ENCODE assay signal across 24 cellular contexts in genomic region chr1:23420778-23421177, GRCh38. TPM values are rescaled to one million over a fixed set of nuclear protein-coding genes. Genes with fewer than 3 reads are reported as not detected.
"Had no signal": no experiment of that assay in that cellular context is flagged by ENCODE, and none has a peak within 500 bp of the region (broad histone marks: within the 10 kb centered on the region; RNA-seq: fewer than 3 reads in every experiment).

No MANE protein-coding gene starts in this region.

- H3K27ac Mint-ChIP-seq: activated B cell treated with CpG ODN at 0.5 μM for 24 hours; activated CD4-positive, alpha-beta T cell treated with anti-CD3 and anti-CD28 coated beads for 36 hours; activated naive CD4-positive, alpha-beta T cell treated with anti-CD3 and anti-CD28 coated beads for 36 hours; activated T-cell treated with anti-CD3 and anti-CD28 coated beads, Interleukin-2, amount 50 U/mL, for 24 hours; dendritic cell treated with granulocyte-macrophage colony-stimulating factor and Interleukin-4, amounts not matched to agents 40 ng/mL and 50 ng/mL, for 4 days; T-helper 1 cell treated with Interleukin-12 subunit alpha and Interleukin-12 subunit beta and Interleukin-4 antibody, amounts not matched to agents 30 μg/mL and 1 μg/mL, for 36 hours had no signal

- DNase-seq: activated B cell treated with CpG ODN at 0.5 μM for 24 hours; activated CD4-positive, alpha-beta T cell treated with anti-CD3 and anti-CD28 coated beads for 36 hours; activated CD4-positive, alpha-beta T cell treated with anti-CD3 and anti-CD28 coated beads, Interleukin-2, amount 50 U/mL, for 4 hours; activated CD8-positive, alpha-beta memory T cell treated with anti-CD3 and anti-CD28 coated beads for 24 hours; activated CD8-positive, alpha-beta memory T cell treated with anti-CD3 and anti-CD28 coated beads, Interleukin-2, amount 50 U/mL, for 4 hours; activated naive CD4-positive, alpha-beta T cell treated with anti-CD3 and anti-CD28 coated beads for 36 hours; activated T-cell treated with anti-CD3 and anti-CD28 coated beads, Interleukin-2, amount 50 U/mL, for 24 hours; amygdala; effector CD4-positive, alpha-beta T cell; erythroblast; foreskin fibroblast; hippocampal formation; kidney glomerular epithelial cell; left lung; nucleus accumbens; posterior cingulate gyrus; stimulated activated CD4-positive, alpha-beta T cell treated with anti-CD3 and anti-CD28 coated beads, Interleukin-4, amount 100 ng/mL, for 24 hours; stimulated activated naive CD4-positive, alpha-beta T cell treated with Interleukin-2 at 50 U/mL for 16 hours; T1000; tibial artery; uterus had no signal

- H3K27me3 ChIP-seq: tibial artery, uterus had no signal

- H3K9me3 Mint-ChIP-seq: activated B cell treated with CpG ODN at 0.5 μM for 24 hours; activated naive CD4-positive, alpha-beta T cell treated with anti-CD3 and anti-CD28 coated beads for 36 hours; activated T-cell treated with anti-CD3 and anti-CD28 coated beads, Interleukin-2, amount 50 U/mL, for 24 hours; dendritic cell treated with granulocyte-macrophage colony-stimulating factor and Interleukin-4, amounts not matched to agents 40 ng/mL and 50 ng/mL, for 4 days; T-helper 1 cell treated with Interleukin-12 subunit alpha and Interleukin-12 subunit beta and Interleukin-4 antibody, amounts not matched to agents 30 μg/mL and 1 μg/mL, for 36 hours had no signal

- ATAC-seq: activated CD4-positive, alpha-beta T cell treated with anti-CD3 and anti-CD28 coated beads for 36 hours; left lung had no signal

- H3K9me3 ChIP-seq: left lung, tibial artery, uterus had no signal

- H3K4me3 Mint-ChIP-seq: activated B cell treated with CpG ODN at 0.5 μM for 24 hours; activated CD4-positive, alpha-beta T cell treated with anti-CD3 and anti-CD28 coated beads for 36 hours; activated naive CD4-positive, alpha-beta T cell treated with anti-CD3 and anti-CD28 coated beads for 36 hours; activated T-cell treated with anti-CD3 and anti-CD28 coated beads, Interleukin-2, amount 50 U/mL, for 24 hours; dendritic cell treated with granulocyte-macrophage colony-stimulating factor and Interleukin-4, amounts not matched to agents 40 ng/mL and 50 ng/mL, for 4 days; T-helper 1 cell treated with Interleukin-12 subunit alpha and Interleukin-12 subunit beta and Interleukin-4 antibody, amounts not matched to agents 30 μg/mL and 1 μg/mL, for 36 hours had no signal

- H3K27ac ChIP-seq: tibial artery, uterus had no signal

- H3K36me3 ChIP-seq: uterus had no signal

- H3K4me3 ChIP-seq: left lung, tibial artery, uterus had no signal

- H3K4me1 ChIP-seq: uterus had no signal

RNA-seq across cellular contexts. Expression of gene TCEA3, which starts 3.8 kb away (rescaled TPM):
- total RNA-seq: activated B cell treated with CpG ODN at 0.5 μM for 24 hours had no signal
- polyA plus RNA-seq: neural cell had no signal
